28 cellular contexts compared by ENCODE assay signal in the genomic region with DNA sequence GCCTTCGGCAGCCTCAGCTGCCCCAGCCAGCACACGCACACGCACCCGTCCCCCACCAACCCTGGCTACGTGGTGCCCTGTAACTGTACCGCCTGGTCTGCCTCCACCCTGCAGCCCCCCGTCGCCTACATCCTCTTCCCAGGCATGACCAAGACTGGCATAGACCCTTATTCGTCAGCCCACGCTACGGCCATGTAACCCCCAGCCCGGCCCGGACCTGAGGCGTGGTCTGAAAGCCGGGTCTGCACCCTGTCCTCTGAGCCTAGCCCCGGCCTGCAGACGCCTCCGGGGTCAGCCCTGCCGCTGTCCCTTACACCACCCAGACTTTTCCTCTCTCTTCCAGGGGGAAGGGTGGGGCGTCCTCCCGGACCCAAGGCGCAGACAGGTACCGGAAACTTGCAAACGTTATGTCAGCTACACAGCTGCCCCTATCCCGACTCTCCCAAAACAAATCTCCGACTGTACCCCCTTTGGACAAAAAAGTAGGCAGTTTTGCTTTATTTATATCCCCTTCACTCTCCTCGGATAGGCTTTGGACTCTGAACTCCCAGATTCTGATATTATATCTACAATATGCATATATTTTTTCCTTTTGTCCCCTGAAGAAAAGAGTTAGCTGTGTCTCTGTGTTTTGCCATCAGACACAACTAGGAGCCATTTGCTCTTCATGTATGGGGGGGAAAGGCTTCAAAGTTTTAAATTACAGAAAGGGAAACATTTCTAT. TPM values are rescaled to one million over a fixed set of nuclear protein-coding genes. Genes with fewer than 3 reads are reported as not detected.
A peak's percentile ranks its signal among the peaks of the same experiment; 100 is the strongest.
DNase-seq lines count a peak whose midpoint lies in the region; ATAC-seq and TF ChIP-seq lines count a peak whose summit lies in the region.
"Had no signal": no experiment of that assay in that cellular context is flagged by ENCODE, and none has a peak within 500 bp of the region (broad histone marks: within the 10 kb centered on the region; RNA-seq: fewer than 3 reads in every experiment).

No MANE protein-coding gene starts in this region.

- no peaks in the 10 kb centered on the region for H3K9me3 ChIP-seq in SK-N-SH
- H3K9me3 ChIP-seq in HUES48 (ENCODE audit: control insufficient read depth, insufficient read depth, low read length), result no peaks in the 10 kb centered on the region
- no peaks in the 10 kb centered on the region for H3K9me3 ChIP-seq in neuronal stem cell (replicated peaks in 1 of 2; ENCODE audit: control insufficient read depth in 2 of 2, insufficient read depth in 1 of 2, low read depth in 1 of 2, low read length in 2 of 2)
- H3K9me3 ChIP-seq in CD4-positive, alpha-beta T cell (ENCODE audit: control insufficient read depth, low read length), result no peaks in the 10 kb centered on the region
- H3K9me3 ChIP-seq: A549, psoas muscle had no signal

- peaks cover 10% of the 10 kb centered on the region for H3K4me1 Mint-ChIP-seq in glutamatergic neuron (ENCODE audit: low read depth, unreplicated experiment)
- H3K4me1 Mint-ChIP-seq in CD4-positive, alpha-beta T cell (ENCODE audit: low read depth), result peaks cover 6% of the 10 kb centered on the region

- WGBS in SK-N-SH (ENCODE audit: low lambda C conversion rate), result 6% methylated on average over 13 of the region's 27 CpGs
- no CpG with 5 or more reads among the region's 27 CpGs for WGBS in neuronal stem cell (ENCODE audit: extremely low coverage in 2 of 2, insufficient read length in 2 of 2, insufficient replicate concordance in 1 of 2), 2 donors
- WGBS in lower leg skin, 2 donors, result 5% methylated on average over 13 to 26 of the region's 27 CpGs

- CTCF ChIA-PET in SK-N-SH (lab: Yijun Ruan, JAX), result interaction anchor here (0.8 kb wide), 1 partner anchor 11 kb away, joined by 3 read pairs; no protein-coding TSS in a partner anchor
- CTCF ChIA-PET in CD4-positive, alpha-beta T cell (lab: Charles Lee), result no interaction called here

- H3K23ac ChIP-seq in neuronal stem cell (ENCODE audit: low read depth, low read length, poor library complexity), result peak overlapping the region; percentile 21

- H3K9me2 ChIP-seq in SK-N-SH, result no peaks in the 10 kb centered on the region

- no peaks in the 10 kb centered on the region for H4K20me1 ChIP-seq in SK-N-SH (ENCODE audit: insufficient read depth)
- H4K20me1 ChIP-seq: BLaER1 treated with 17β-estradiol and CSF1 and Interleukin-3, amounts not matched to agents 10 nM and 100 nM had no signal

- peak overlapping the region; percentile 88 for H3K18ac ChIP-seq in neuronal stem cell (ENCODE audit: low read length)

- no peak overlapping the region for H3K9ac ChIP-seq in SK-N-SH
- H3K9ac ChIP-seq in HUES48 (ENCODE audit: low read depth, low read length), result no peak overlapping the region
- peak overlapping the region; percentile 78 for H3K9ac ChIP-seq in neuronal stem cell (ENCODE audit: low read depth, low read length, poor library complexity)
- H3K9ac ChIP-seq: BLaER1 treated with 17β-estradiol and CSF1 and Interleukin-3, amounts not matched to agents 10 nM and 100 nM; GM23248 had no signal

- no peak overlapping the region for H3K4ac ChIP-seq in neuronal stem cell (ENCODE audit: low read length)

- TF ChIP-seq CTCF in SK-N-SH (IDR thresholded peaks at IDR 0.05) (no peak), glutamatergic neuron (IDR thresholded peaks at IDR 0.05; ENCODE audit: partially characterized antibody, unreplicated experiment) (no peak), lower leg skin (IDR thresholded peaks at IDR 0.05) (no peak)
- no peak for TF ChIP-seq CTCF in CD4-positive, alpha-beta T cell (IDR thresholded peaks at IDR 0.05)

- TF ChIP-seq EP300 in SK-N-SH (IDR thresholded peaks at IDR 0.05; ENCODE audit: borderline replicate concordance in 1 of 2, low read depth in 1 of 2, low read length in 1 of 2), result no peak

- no peak for TF ChIP-seq RAD21 in SK-N-SH (IDR thresholded peaks at IDR 0.05; ENCODE audit: low read length)

- H3K4me1 ChIP-seq in SK-N-SH (ENCODE audit: control insufficient read depth in 1 of 2, insufficient read depth in 2 of 2, low read depth in 1 of 2, low read length in 1 of 2) (peaks cover 0 to 5% of the 10 kb centered on the region in 2 experiments; a peak in 1 of 4 replicates), HUES48 (ENCODE audit: control insufficient read depth, insufficient read depth, low read length) (peaks cover 85% of the 10 kb centered on the region), neuronal stem cell (ENCODE audit: control insufficient read depth in 2 of 2, insufficient read depth in 1 of 2, low read depth in 1 of 2, low read length in 2 of 2) (peaks cover 5 to 51% of the 10 kb centered on the region in 2 donors)
- H3K4me1 ChIP-seq: BLaER1 treated with 17β-estradiol and CSF1 and Interleukin-3, amounts not matched to agents 10 nM and 100 nM had no signal

- peaks cover 55% of the 10 kb centered on the region for H3K27me3 Mint-ChIP-seq in glutamatergic neuron (ENCODE audit: unreplicated experiment)
- peaks cover 94% of the 10 kb centered on the region for H3K27me3 Mint-ChIP-seq in CD4-positive, alpha-beta T cell

- H2BK15ac ChIP-seq in neuronal stem cell (ENCODE audit: low read length), result no peak overlapping the region

- intact Hi-C loops in lower leg skin (cut with DNase I; ENCODE audit: low total_unique reads), result no loop called here
- intact Hi-C loops in CD4-positive, alpha-beta T cell (cut with DNase I, micrococcal nuclease), result no loop called here

- H3F3A ChIP-seq in SK-N-SH (replicated peaks; ENCODE audit: insufficient read depth), result no peaks in the 10 kb centered on the region

- ATAC-seq in SK-N-SH treated with all-trans-retinoic acid at 6 μM for 48 hours, result no peak
- ATAC-seq in activated CD4-positive, CD25-positive, alpha-beta regulatory T cell treated with anti-CD3 and anti-CD28 coated beads, Interleukin-2, amount 50 U/mL, for 24 hours, result no peak
- no peak for ATAC-seq in CD4-positive, alpha-beta T cell (ENCODE audit: poor library complexity)
- ATAC-seq: effector memory CD8-positive, alpha-beta T cell; psoas muscle had no signal

- TF ChIP-seq POLR2A in lower leg skin (IDR thresholded peaks at IDR 0.05), result no peak

- H3K36me3 Mint-ChIP-seq in glutamatergic neuron (ENCODE audit: unreplicated experiment), result peaks cover 4% of the 10 kb centered on the region
- H3K36me3 Mint-ChIP-seq in CD4-positive, alpha-beta T cell (ENCODE audit: low read depth), result no peaks in the 10 kb centered on the region

- H3K14ac ChIP-seq in neuronal stem cell (ENCODE audit: low read length), result no peak overlapping the region

- peak overlapping the region; percentile 68 for H2AK5ac ChIP-seq in neuronal stem cell (ENCODE audit: low read depth, low read length)

- H3K79me2 ChIP-seq in SK-N-SH (ENCODE audit: insufficient read depth), result no peaks in the 10 kb centered on the region

- H3K4me2 ChIP-seq in SK-N-SH (no peak overlapping the region), neuronal stem cell (ENCODE audit: insufficient read depth, low read length, poor library complexity, severe bottlenecking) (no peak overlapping the region)
- H3K4me2 ChIP-seq: A549; BLaER1 treated with 17β-estradiol and CSF1 and Interleukin-3, amounts not matched to agents 10 nM and 100 nM had no signal

- H3K4me3 Mint-ChIP-seq in glutamatergic neuron (ENCODE audit: unreplicated experiment), result peak overlapping the region; percentile 40
- H3K4me3 Mint-ChIP-seq in CD4-positive, alpha-beta T cell, result no peak overlapping the region
- H3K4me3 Mint-ChIP-seq: activated naive CD4-positive, alpha-beta T cell treated with anti-CD3 and anti-CD28 coated beads for 36 hours; effector memory CD8-positive, alpha-beta T cell had no signal

- DNase-seq in SK-N-SH, result peak; percentile 44
- peak; percentile 19 for DNase-seq in glutamatergic neuron
- no peak for DNase-seq in neuronal stem cell (ENCODE audit: low spot score)
- no peak for DNase-seq in lower leg skin (ENCODE audit: low spot score in 2 of 2)
- DNase-seq in CD4-positive, alpha-beta T cell, result no peak
- DNase-seq: activated CD4-positive, alpha-beta T cell treated with anti-CD3 and anti-CD28 coated beads, Interleukin-2, amount 50 U/mL, for 48 hours; activated naive CD4-positive, alpha-beta T cell treated with anti-CD3 and anti-CD28 coated beads for 36 hours; effector memory CD8-positive, alpha-beta T cell; GM23248; head of caudate nucleus; NCI-H2029; NCI-H446 treated with DMSO at 0.1 percent for 48 hours; psoas muscle; stimulated activated CD4-positive, alpha-beta T cell treated with anti-CD3 and anti-CD28 coated beads, Interleukin-2, amount 100 ng/mL, for 48 hours; SW 1271 had no signal

- H3K79me1 ChIP-seq in neuronal stem cell (ENCODE audit: low read depth, low read length), result no peaks in the 10 kb centered on the region

- no peak overlapping the region for H2BK12ac ChIP-seq in neuronal stem cell (ENCODE audit: low read length)

- H3K27ac ChIP-seq in SK-N-SH (ENCODE audit: low read depth in 2 of 2, low read length in 1 of 2) (no peak overlapping the region), HUES48 (ENCODE audit: low read depth, low read length) (no peak overlapping the region), neuronal stem cell (replicated peaks; ENCODE audit: low read length) (no peak overlapping the region)
- no peak overlapping the region for H3K27ac ChIP-seq in CD4-positive, alpha-beta T cell (ENCODE audit: low read depth, low read length)
- H3K27ac ChIP-seq: A549; BLaER1 treated with 17β-estradiol and CSF1 and Interleukin-3, amounts not matched to agents 10 nM and 100 nM; GM23248; psoas muscle; RWPE1; skin epidermis had no signal

- H4K91ac ChIP-seq in neuronal stem cell (ENCODE audit: low read depth, low read length, poor library complexity), result no peak overlapping the region

- no peak overlapping the region for H3K4me3 ChIP-seq in SK-N-SH (ENCODE audit: low read depth in 2 of 2, low read length in 1 of 2)
- H3K4me3 ChIP-seq in HUES48 (ENCODE audit: low read depth, low read length), result peak overlapping the region; percentile 50; the same call in 1 of the 2 replicates
- H3K4me3 ChIP-seq in neuronal stem cell (ENCODE audit: low read length in 2 of 2), result no peak overlapping the region
- no peak overlapping the region for H3K4me3 ChIP-seq in lower leg skin (ENCODE audit: low read depth, poor library complexity, severe bottlenecking)
- H3K4me3 ChIP-seq: A549; BLaER1 treated with 17β-estradiol and CSF1 and Interleukin-3, amounts not matched to agents 10 nM and 100 nM; GM23248; psoas muscle; skin epidermis had no signal

- peak overlapping the region; percentile 42 for H2BK5ac ChIP-seq in neuronal stem cell (ENCODE audit: low read length)

- H4K8ac ChIP-seq in neuronal stem cell (ENCODE audit: low read depth, low read length), result no peak overlapping the region

- H2AFZ ChIP-seq in SK-N-SH (ENCODE audit: low read depth) (no peak overlapping the region), neuronal stem cell (ENCODE audit: low read length) (no peak overlapping the region)
- H2AFZ ChIP-seq: GM23248 had no signal

- H2BK120ac ChIP-seq in neuronal stem cell (ENCODE audit: low read depth, low read length), result no peak overlapping the region

- H3K27me3 ChIP-seq in SK-N-SH (ENCODE audit: insufficient read depth) (peaks cover 82% of the 10 kb centered on the region), HUES48 (ENCODE audit: control insufficient read depth, insufficient read depth, low read length) (peaks cover 100% of the 10 kb centered on the region), neuronal stem cell (ENCODE audit: control insufficient read depth in 3 of 3, insufficient read depth in 3 of 3, low read depth in 1 of 3, low read length in 3 of 3) (peaks cover 62 to 100% (median 93%) of the 10 kb centered on the region in 3 experiments)
- peaks cover 96% of the 10 kb centered on the region for H3K27me3 ChIP-seq in CD4-positive, alpha-beta T cell (ENCODE audit: control insufficient read depth, insufficient read depth, low read length)

- POLR2A ChIA-PET in SK-N-SH (lab: Yijun Ruan, JAX), result no interaction called here
- POLR2A ChIA-PET in CD4-positive, alpha-beta T cell (lab: Charles Lee), result no interaction called here

- H3K9me3 Mint-ChIP-seq in glutamatergic neuron (ENCODE audit: unreplicated experiment), result peaks cover 12% of the 10 kb centered on the region
- H3K9me3 Mint-ChIP-seq in CD4-positive, alpha-beta T cell, result no peaks in the 10 kb centered on the region
- H3K9me3 Mint-ChIP-seq: activated naive CD4-positive, alpha-beta T cell treated with anti-CD3 and anti-CD28 coated beads for 36 hours; neural crest cell had no signal

- H3K36me3 ChIP-seq in SK-N-SH (replicated peaks in 1 of 2; ENCODE audit: control insufficient read depth in 1 of 2, insufficient read depth in 2 of 2, low read length in 1 of 2) (no peaks in the 10 kb centered on the region), HUES48 (ENCODE audit: control insufficient read depth, insufficient read depth, low read length) (no peaks in the 10 kb centered on the region), neuronal stem cell (replicated peaks in 1 of 2; ENCODE audit: control insufficient read depth in 2 of 2, insufficient read depth in 2 of 2, low read length in 2 of 2) (no peaks in the 10 kb centered on the region)
- H3K36me3 ChIP-seq: BLaER1 treated with 17β-estradiol and CSF1 and Interleukin-3, amounts not matched to agents 10 nM and 100 nM had no signal

- H3K27ac Mint-ChIP-seq in glutamatergic neuron (ENCODE audit: unreplicated experiment), result no peak overlapping the region
- H3K27ac Mint-ChIP-seq in CD4-positive, alpha-beta T cell, result no peak overlapping the region
- H3K27ac Mint-ChIP-seq: activated naive CD4-positive, alpha-beta T cell treated with anti-CD3 and anti-CD28 coated beads for 36 hours; effector memory CD8-positive, alpha-beta T cell had no signal

RNA-seq across cellular contexts. Expression of gene SOX14, which starts 1.4 kb away (rescaled TPM):
- not detected in 2 replicates for polyA plus RNA-seq in SK-N-SH (2012; rRNA removed)
- not detected in 2 replicates for polyA plus RNA-seq in SK-N-SH (2012; cell fraction: cytosol; rRNA removed)
- not detected in 2 replicates for polyA plus RNA-seq in SK-N-SH (2012; cell fraction: nucleus; rRNA removed)
- total RNA-seq in glutamatergic neuron (ENCODE audit: unreplicated experiment), result not detected
- polyA plus RNA-seq in neuronal stem cell (2013, experiment 1 of 2), result 0.01 TPM
- polyA plus RNA-seq in neuronal stem cell (2013, experiment 2 of 2), result 0.01 TPM
- total RNA-seq in lower leg skin, result not detected
- not detected for total RNA-seq in CD4-positive, alpha-beta T cell
- total RNA-seq: activated naive CD4-positive, alpha-beta T cell treated with anti-CD3 and anti-CD28 coated beads for 36 hours; aorta; fibroblast of lung; GM23248; mesenteric fat pad; psoas muscle; urinary bladder had no signal
- polyA plus RNA-seq: A549, aorta, fibroblast of lung, GM23248, keratinocyte, psoas muscle, urinary bladder had no signal

Comparison
In these comparisons a context has a peak if more than half of its experiments do, and no peak if none do; other contexts are left out.
1. DNase-seq: peak in SK-N-SH (single experiment) and glutamatergic neuron (single experiment); none in neuronal stem cell (single experiment), lower leg skin (0 of 2) and CD4-positive, alpha-beta T cell (0 of 10).